ENCODE assay signal across 24 cellular contexts in genomic region chr1:27448982-27449381, GRCh38. TPM values are rescaled to one million over a fixed set of nuclear protein-coding genes. Genes with fewer than 3 reads are reported as not detected.
DNase-seq lines count a peak whose midpoint lies in the region; ATAC-seq and TF ChIP-seq lines count a peak whose summit lies in the region.
"Had no signal": no experiment of that assay in that cellular context is flagged by ENCODE, and none has a peak within 500 bp of the region (broad histone marks: within the 10 kb centered on the region; RNA-seq: fewer than 3 reads in every experiment).

No MANE protein-coding gene starts in this region.

- H3K9me3 ChIP-seq in aorta (ENCODE audit: control insufficient read depth, low read length) = no peaks in the 10 kb centered on the region
- H3K9me3 ChIP-seq: A549, BE2C had no signal

- no peak overlapping the region for H3K4me3 Mint-ChIP-seq in IgD-negative memory B cell
- H3K4me3 Mint-ChIP-seq in endothelial cell (ENCODE audit: unreplicated experiment) = peak overlapping the region; percentile 13
- H3K4me3 Mint-ChIP-seq in stimulated activated naive CD8-positive, alpha-beta T cell treated with anti-CD3 and anti-CD28 coated beads, Interleukin-15, Interleukin-2, amounts not matched to agents 100 ng/mL and 50 ng/mL, for 24 hours = peak overlapping the region; percentile 11
- H3K4me3 Mint-ChIP-seq: activated naive CD4-positive, alpha-beta T cell treated with anti-CD3 and anti-CD28 coated beads, Interleukin-2, amount 10 ng/mL, durations not matched to agents 7 days and 5 days; neural progenitor cell; type B pancreatic cell had no signal

- H3K36me3 Mint-ChIP-seq in IgD-negative memory B cell (peaks cover 10% of the 10 kb centered on the region), endothelial cell (ENCODE audit: low read depth, unreplicated experiment) (peaks cover 4% of the 10 kb centered on the region)
- peaks cover 28% of the 10 kb centered on the region for H3K36me3 Mint-ChIP-seq in stimulated activated naive CD8-positive, alpha-beta T cell treated with anti-CD3 and anti-CD28 coated beads, Interleukin-15, Interleukin-2, amounts not matched to agents 100 ng/mL and 50 ng/mL, for 24 hours (ENCODE audit: low read depth)

- H3K4me1 ChIP-seq in aorta (ENCODE audit: control insufficient read depth in 1 of 2, insufficient read depth in 2 of 2, low read length in 2 of 2) = peaks cover 0 to 4% of the 10 kb centered on the region in 2 donors
- H3K4me1 ChIP-seq: A549, BE2C had no signal

- peak overlapping the region in 2 of 3 donors; percentile 32 to 86 for H3K27ac Mint-ChIP-seq in IgD-negative memory B cell
- no peak overlapping the region for H3K27ac Mint-ChIP-seq in endothelial cell (ENCODE audit: unreplicated experiment)
- peak overlapping the region; percentile 54 for H3K27ac Mint-ChIP-seq in stimulated activated naive CD8-positive, alpha-beta T cell treated with anti-CD3 and anti-CD28 coated beads, Interleukin-15, Interleukin-2, amounts not matched to agents 100 ng/mL and 50 ng/mL, for 24 hours
- H3K27ac Mint-ChIP-seq: activated naive CD4-positive, alpha-beta T cell treated with anti-CD3 and anti-CD28 coated beads, Interleukin-2, amount 10 ng/mL, durations not matched to agents 7 days and 5 days; neural progenitor cell; type B pancreatic cell had no signal

- ATAC-seq in aorta (ENCODE audit: low FRiP score) = no peak
- no peak for ATAC-seq in GM19351 (IDR thresholded peaks at IDR 0.05; ENCODE audit: unreplicated experiment)
- ATAC-seq: A549, HCT116, sciatic nerve, SK-N-SH treated with all-trans-retinoic acid at 6 μM for 48 hours had no signal

- H3K4me1 Mint-ChIP-seq in IgD-negative memory B cell (peaks cover 39 to 48% (median 43%) of the 10 kb centered on the region in 3 donors), endothelial cell (ENCODE audit: unreplicated experiment) (peaks cover 19% of the 10 kb centered on the region)
- H3K4me1 Mint-ChIP-seq in stimulated activated naive CD8-positive, alpha-beta T cell treated with anti-CD3 and anti-CD28 coated beads, Interleukin-15, Interleukin-2, amounts not matched to agents 100 ng/mL and 50 ng/mL, for 24 hours (ENCODE audit: low read depth) = peaks cover 82% of the 10 kb centered on the region

- DNase-seq in activated CD8-positive, alpha-beta memory T cell treated with anti-CD3 and anti-CD28 coated beads, Interleukin-2, amount 50 U/mL, for 48 hours = peak; percentile 51
- no peak for DNase-seq in activated CD8-positive, alpha-beta memory T cell treated with anti-CD3 and anti-CD28 coated beads for 24 hours
- DNase-seq in endothelial cell (ENCODE audit: low spot score) = no peak
- no peak for DNase-seq in NCI-H82 (lab: John Stamatoyannopoulos, UW)
- no peak for DNase-seq in aorta
- DNase-seq: activated naive CD4-positive, alpha-beta T cell treated with anti-CD3 and anti-CD28 coated beads, Interleukin-2, amount 10 ng/mL, durations not matched to agents 7 days and 5 days; BE2C; Calu3; head of caudate nucleus; NCI-H1105; NCI-H1930; NCI-H2227 treated with DMSO at 0.1 percent for 48 hours; NCI-H748 treated with DMSO at 0.1 percent for 48 hours; stimulated activated CD4-positive, alpha-beta T cell treated with anti-CD3 and anti-CD28 coated beads, Interleukin-15, amount 100 ng/mL, for 24 hours had no signal

- H3K36me3 ChIP-seq in aorta (ENCODE audit: control insufficient read depth in 1 of 2, insufficient read depth in 2 of 2, low read length in 1 of 2) = no peaks in the 10 kb centered on the region
- H3K36me3 ChIP-seq: BE2C, neural progenitor cell had no signal

- H3K9me3 Mint-ChIP-seq in IgD-negative memory B cell = no peaks in the 10 kb centered on the region
- H3K9me3 Mint-ChIP-seq in endothelial cell (ENCODE audit: unreplicated experiment) = no peaks in the 10 kb centered on the region
- no peaks in the 10 kb centered on the region for H3K9me3 Mint-ChIP-seq in stimulated activated naive CD8-positive, alpha-beta T cell treated with anti-CD3 and anti-CD28 coated beads, Interleukin-15, Interleukin-2, amounts not matched to agents 100 ng/mL and 50 ng/mL, for 24 hours
- H3K9me3 Mint-ChIP-seq: activated naive CD4-positive, alpha-beta T cell treated with anti-CD3 and anti-CD28 coated beads, Interleukin-2, amount 10 ng/mL, durations not matched to agents 7 days and 5 days; neural progenitor cell; type B pancreatic cell had no signal

- WGBS in aorta, 2 donors = 92 to 95% methylated on average over 9 of the region's 9 CpGs

- no peak overlapping the region for H3K27ac ChIP-seq in aorta (ENCODE audit: low read depth in 1 of 2, low read length in 2 of 2)
- H3K27ac ChIP-seq: A549, neural progenitor cell had no signal

- intact Hi-C loops in aorta (cut with DNase I) = loop anchor here in 1 of 2 donors (5.0 kb wide), 1 partner anchor 33 kb away; no protein-coding TSS in a partner anchor

- no peak overlapping the region for H3K4me3 ChIP-seq in aorta (ENCODE audit: low read length in 2 of 2)
- H3K4me3 ChIP-seq: A549, lung, neural progenitor cell had no signal

- no peaks in the 10 kb centered on the region for H3K27me3 ChIP-seq in aorta (ENCODE audit: control insufficient read depth in 1 of 2, insufficient read depth in 2 of 2, low read length in 1 of 2)
- H3K27me3 ChIP-seq: BE2C, neural progenitor cell had no signal

- H3K27me3 Mint-ChIP-seq in IgD-negative memory B cell = no peaks in the 10 kb centered on the region
- peaks cover 6% of the 10 kb centered on the region for H3K27me3 Mint-ChIP-seq in endothelial cell (ENCODE audit: unreplicated experiment)
- H3K27me3 Mint-ChIP-seq in stimulated activated naive CD8-positive, alpha-beta T cell treated with anti-CD3 and anti-CD28 coated beads, Interleukin-15, Interleukin-2, amounts not matched to agents 100 ng/mL and 50 ng/mL, for 24 hours = no peaks in the 10 kb centered on the region
- H3K27me3 Mint-ChIP-seq: activated naive CD4-positive, alpha-beta T cell treated with anti-CD3 and anti-CD28 coated beads, Interleukin-2, amount 10 ng/mL, durations not matched to agents 7 days and 5 days; type B pancreatic cell had no signal

- no peak for TF ChIP-seq CTCF in endothelial cell (IDR thresholded peaks at IDR 0.05; ENCODE audit: unreplicated experiment)

RNA-seq across cellular contexts. Expression of gene WASF2, which starts 41.0 kb away (rescaled TPM):
- 105 TPM for polyA plus RNA-seq in IgD-negative memory B cell
- 272 TPM for total RNA-seq in endothelial cell (ENCODE audit: unreplicated experiment)
- 100 to 1,000 TPM; 155 to 164 TPM for total RNA-seq in aorta
- polyA plus RNA-seq in aorta = 10 to 100 TPM; 27.2 to 47.4 TPM

RNA-seq across cellular contexts. Expression of gene GPR3, which starts 56.6 kb away (rescaled TPM):
- polyA plus RNA-seq in IgD-negative memory B cell = 0.16 TPM
- total RNA-seq in endothelial cell (ENCODE audit: unreplicated experiment) = 2.4 TPM
- total RNA-seq in aorta = under 1 TPM; 0.68 to 0.93 TPM
- polyA plus RNA-seq in aorta = under 1 TPM in 1 of 2 donors, not detected in 1; 0.20 TPM

Comparison
In these comparisons a context has a peak if more than half of its experiments do, and no peak if none do; other contexts are left out.
1. H3K4me3 Mint-ChIP-seq: peak in endothelial cell (single experiment) and stimulated activated naive CD8-positive, alpha-beta T cell treated with anti-CD3 and anti-CD28 coated beads, Interleukin-15, Interleukin-2, amounts not matched to agents 100 ng/mL and 50 ng/mL, for 24 hours (single experiment); none in IgD-negative memory B cell (0 of 4).